Comparison of ENCODE assay signal across 22 cellular contexts in genomic region chr7:46244752-46245151, GRCh38.
"Had no signal": no experiment of that assay in that cellular context is flagged by ENCODE, and none has a peak within 500 bp of the region (broad histone marks: within the 10 kb centered on the region; RNA-seq: fewer than 3 reads in every experiment).

No MANE protein-coding gene starts in this region.

- H3K9me3 Mint-ChIP-seq: activated naive CD8-positive, alpha-beta T cell treated with anti-CD3 and anti-CD28 coated beads, Interleukin-2, amount 10 ng/mL, durations not matched to agents 7 days and 5 days; stimulated activated naive CD8-positive, alpha-beta T cell treated with anti-CD3 and anti-CD28 coated beads, Interleukin-15, amount 100 ng/mL, for 72 hours had no signal

- H3K36me3 ChIP-seq: heart right ventricle, ovary had no signal

- H3K36me3 Mint-ChIP-seq: activated naive CD8-positive, alpha-beta T cell treated with anti-CD3 and anti-CD28 coated beads, Interleukin-2, amount 10 ng/mL, durations not matched to agents 7 days and 5 days; T-cell had no signal

- H3K4me1 ChIP-seq: foreskin keratinocyte, testis had no signal

- H3K4me1 Mint-ChIP-seq: activated naive CD8-positive, alpha-beta T cell treated with anti-CD3 and anti-CD28 coated beads, Interleukin-2, amount 10 ng/mL, durations not matched to agents 7 days and 5 days; stimulated activated naive CD8-positive, alpha-beta T cell treated with anti-CD3 and anti-CD28 coated beads, Interleukin-15, amount 100 ng/mL, for 72 hours; T-cell had no signal

- H3K27me3 Mint-ChIP-seq: activated naive CD8-positive, alpha-beta T cell treated with anti-CD3 and anti-CD28 coated beads, Interleukin-2, amount 10 ng/mL, durations not matched to agents 7 days and 5 days; T-cell had no signal

- H3K4me3 Mint-ChIP-seq: activated CD8-positive, alpha-beta T cell treated with anti-CD3 and anti-CD28 coated beads for 36 hours; activated naive CD8-positive, alpha-beta T cell treated with anti-CD3 and anti-CD28 coated beads, Interleukin-2, amount 10 ng/mL, durations not matched to agents 7 days and 5 days; activated T-cell treated with anti-CD3 and anti-CD28 coated beads, Interleukin-2, amount 50 U/mL, for 72 hours; nephron progenitor cell; stimulated activated naive CD8-positive, alpha-beta T cell treated with anti-CD3 and anti-CD28 coated beads, Interleukin-15, amount 100 ng/mL, for 72 hours; T-cell had no signal

- H3K27ac ChIP-seq: coronary artery, epithelial cell of prostate, foreskin keratinocyte, ovary, skin epidermis, testis had no signal

- H3K27ac Mint-ChIP-seq: activated CD8-positive, alpha-beta T cell treated with anti-CD3 and anti-CD28 coated beads for 36 hours; activated naive CD8-positive, alpha-beta T cell treated with anti-CD3 and anti-CD28 coated beads, Interleukin-2, amount 10 ng/mL, durations not matched to agents 7 days and 5 days; activated T-cell treated with anti-CD3 and anti-CD28 coated beads, Interleukin-2, amount 50 U/mL, for 72 hours; nephron progenitor cell; T-cell had no signal

- ATAC-seq: activated CD8-positive, alpha-beta T cell treated with anti-CD3 and anti-CD28 coated beads for 36 hours; activated T-cell treated with anti-CD3 and anti-CD28 coated beads, Interleukin-2, amount 50 U/mL, for 72 hours; foreskin keratinocyte; left ventricle myocardium superior; stimulated activated naive CD8-positive, alpha-beta T cell treated with anti-CD3 and anti-CD28 coated beads, Interleukin-15, amount 100 ng/mL, for 72 hours; T-cell had no signal

- H3K4me3 ChIP-seq: coronary artery, heart right ventricle, ovary, skin epidermis, testis had no signal

- H3K27me3 ChIP-seq: foreskin keratinocyte, heart right ventricle, ovary, testis had no signal

- DNase-seq: activated CD4-positive, alpha-beta T cell treated with anti-CD3 and anti-CD28 coated beads for 4 hours; activated CD8-positive, alpha-beta memory T cell treated with anti-CD3 and anti-CD28 coated beads, Interleukin-2, amount 50 U/mL, for 4 hours; activated CD8-positive, alpha-beta T cell treated with anti-CD3 and anti-CD28 coated beads for 36 hours; activated naive CD8-positive, alpha-beta T cell treated with anti-CD3 and anti-CD28 coated beads, Interleukin-2, amount 10 ng/mL, durations not matched to agents 7 days and 5 days; activated T-cell treated with anti-CD3 and anti-CD28 coated beads, Interleukin-2, amount 50 U/mL, for 72 hours; aorta; caudate nucleus; effector CD4-positive, alpha-beta T cell; heart right ventricle; left ventricle myocardium superior; mesendoderm; nephron progenitor cell; ovary; retina; stimulated activated CD4-positive, alpha-beta T cell treated with anti-CD3 and anti-CD28 coated beads, Interleukin-4, amount 100 ng/mL, for 4 hours; stimulated activated naive CD8-positive, alpha-beta T cell treated with anti-CD3 and anti-CD28 coated beads, Interleukin-15, amount 100 ng/mL, for 72 hours; T-cell; testis had no signal

- H3K9me3 ChIP-seq: ovary, testis had no signal
